ENCODE assay signal across 24 cellular contexts in genomic region chr7:125119559-125120115, GRCh38.
DNase-seq lines count a peak whose midpoint lies in the region; ATAC-seq, FAIRE-seq and TF ChIP-seq lines count a peak whose summit lies in the region.
"Had no signal": no experiment of that assay in that cellular context is flagged by ENCODE, and none has a peak within 500 bp of the region (broad histone marks: within the 10 kb centered on the region; RNA-seq: fewer than 3 reads in every experiment).

No MANE protein-coding gene starts in this region.

- H3K4me3 Mint-ChIP-seq in WTC11: no peak overlapping the region
- no peak overlapping the region for H3K4me3 Mint-ChIP-seq in stimulated activated naive B cell treated with anti-CD40 and anti-IgM and Interleukin-4, amounts not matched to agents 10 μg/mL and 1 μg/mL and 100 μg/mL, for 72 hours
- H3K4me3 Mint-ChIP-seq: B cell had no signal

- DNase-seq in NCI-H1417 (lab: John Stamatoyannopoulos, UW) (peak in 2 of 3 experiments; percentile 24 to 62), NCI-H1417 treated with DMSO at 0.1 percent for 48 hours (lab: John Stamatoyannopoulos, UW) (no peak), WTC11 (ENCODE audit: low spot score) (no peak), SIG-M5 treated with dmso at 0.1 percent for 504 hours (lab: John Stamatoyannopoulos, UW; ENCODE audit: unreplicated experiment) (no peak), NCI-H524 (lab: John Stamatoyannopoulos, UW) (no peak)
- DNase-seq in stimulated activated naive B cell treated with anti-CD40 and anti-IgM and Interleukin-4, amounts not matched to agents 10 μg/mL and 1 μg/mL and 100 μg/mL, for 72 hours: no peak
- DNase-seq: 8988T, COR-L47, DMS 273 treated with DMSO at 0.1 percent for 48 hours, GF-D8, Kasumi-1, MG63, NCI-H1048, NCI-H146, NCI-H2081, NCI-H774, PC-9, SJCRH30 had no signal

- no peaks in the 10 kb centered on the region for H3K27me3 Mint-ChIP-seq in WTC11 (ENCODE audit: low read depth)
- H3K27me3 Mint-ChIP-seq in stimulated activated naive B cell treated with anti-CD40 and anti-IgM and Interleukin-4, amounts not matched to agents 10 μg/mL and 1 μg/mL and 100 μg/mL, for 72 hours: no peaks in the 10 kb centered on the region
- H3K27me3 Mint-ChIP-seq: B cell had no signal

- H3K36me3 Mint-ChIP-seq in WTC11: no peaks in the 10 kb centered on the region
- H3K36me3 Mint-ChIP-seq in stimulated activated naive B cell treated with anti-CD40 and anti-IgM and Interleukin-4, amounts not matched to agents 10 μg/mL and 1 μg/mL and 100 μg/mL, for 72 hours: no peaks in the 10 kb centered on the region

- H3K9me3 Mint-ChIP-seq in WTC11: peaks cover 9% of the 10 kb centered on the region
- peaks cover 3 to 4% of the 10 kb centered on the region in 2 donors for H3K9me3 Mint-ChIP-seq in stimulated activated naive B cell treated with anti-CD40 and anti-IgM and Interleukin-4, amounts not matched to agents 10 μg/mL and 1 μg/mL and 100 μg/mL, for 72 hours

- POLR2A ChIA-PET in WTC11 (lab: Charles Lee): no interaction called here

- H3K4me1 Mint-ChIP-seq in WTC11: peaks cover 16% of the 10 kb centered on the region
- no peaks in the 10 kb centered on the region for H3K4me1 Mint-ChIP-seq in stimulated activated naive B cell treated with anti-CD40 and anti-IgM and Interleukin-4, amounts not matched to agents 10 μg/mL and 1 μg/mL and 100 μg/mL, for 72 hours
- H3K4me1 Mint-ChIP-seq: B cell had no signal

- no peak for TF ChIP-seq CTCF in WTC11 (IDR thresholded peaks at IDR 0.05)

- CTCF ChIA-PET in WTC11 (lab: Charles Lee): no interaction called here

- FAIRE-seq in islet of Langerhans (lab: Jason Lieb, UNC): peak; percentile 81
- FAIRE-seq: GM12891, GM18507, H1 had no signal

- peak overlapping the region; percentile 57; the same call in 1 of the 2 replicates for H3K27ac Mint-ChIP-seq in WTC11
- no peak overlapping the region for H3K27ac Mint-ChIP-seq in stimulated activated naive B cell treated with anti-CD40 and anti-IgM and Interleukin-4, amounts not matched to agents 10 μg/mL and 1 μg/mL and 100 μg/mL, for 72 hours
- H3K27ac Mint-ChIP-seq: B cell had no signal

- no peak for ATAC-seq in WTC11
- peak; percentile 33 to 46 for ATAC-seq in stimulated activated naive B cell treated with anti-CD40 and anti-IgM and Interleukin-4, amounts not matched to agents 10 μg/mL and 1 μg/mL and 100 μg/mL, for 72 hours (replicated peaks)
- no peak for ATAC-seq in HG02981 (IDR thresholded peaks at IDR 0.05; ENCODE audit: unreplicated experiment)

TF ChIP-seq in WTC11, 78 proteins besides CTCF, POLR2A, EP300 and RAD21:
- TF ChIP-seq ELF4 (CRISPR knock-in tag; IDR thresholded peaks at IDR 0.05; ENCODE audit: low read depth) (no peak), E2F1 (CRISPR knock-in tag; IDR thresholded peaks at IDR 0.05) (no peak), FOXJ3 (CRISPR knock-in tag; IDR thresholded peaks at IDR 0.05; ENCODE audit: borderline replicate concordance) (no peak), E2F4 (CRISPR knock-in tag; IDR thresholded peaks at IDR 0.05; ENCODE audit: borderline replicate concordance, low read depth) (no peak)
TF ChIP-seq in WTC11: peak in this region for 0.

Comparison
In these comparisons a context has a peak if more than half of its experiments do, and no peak if none do; other contexts are left out.
1. DNase-seq: peak in NCI-H1417 (2 of 3); none in NCI-H1417 treated with DMSO at 0.1 percent for 48 hours (single experiment), WTC11 (single experiment), stimulated activated naive B cell treated with anti-CD40 and anti-IgM and Interleukin-4, amounts not matched to agents 10 μg/mL and 1 μg/mL and 100 μg/mL, for 72 hours (single experiment), SIG-M5 treated with dmso at 0.1 percent for 504 hours (single experiment) and NCI-H524 (0 of 2).
2. ATAC-seq: peak in stimulated activated naive B cell treated with anti-CD40 and anti-IgM and Interleukin-4, amounts not matched to agents 10 μg/mL and 1 μg/mL and 100 μg/mL, for 72 hours (2 of 2); none in WTC11 (single experiment) and HG02981 (single experiment).